Comparison of ENCODE assay signal across 9 cellular contexts in genomic region chr6:39933669-39934059, GRCh38. TPM values are rescaled to one million over a fixed set of nuclear protein-coding genes. Genes with fewer than 3 reads are reported as not detected.
DNase-seq lines count a peak whose midpoint lies in the region; ATAC-seq lines count a peak whose summit lies in the region.
"Had no signal": no experiment of that assay in that cellular context is flagged by ENCODE, and none has a peak within 500 bp of the region (broad histone marks: within the 10 kb centered on the region; RNA-seq: fewer than 3 reads in every experiment).

No MANE protein-coding gene starts in this region.

- peaks cover 3% of the 10 kb centered on the region for H3K27me3 Mint-ChIP-seq in activated naive CD4-positive, alpha-beta T cell treated with anti-CD3 and anti-CD28 coated beads, Interleukin-2, amount 50 U/mL, for 24 hours
- peaks cover 41% of the 10 kb centered on the region for H3K27me3 Mint-ChIP-seq in dendritic cell treated with granulocyte-macrophage colony-stimulating factor and Interleukin-4, amounts not matched to agents 40 ng/mL and 50 ng/mL, for 4 days

- no peaks in the 10 kb centered on the region for H3K9me3 ChIP-seq in mucosa of stomach (ENCODE audit: control insufficient read depth, low read length)
- no peaks in the 10 kb centered on the region for H3K9me3 ChIP-seq in aorta (ENCODE audit: control insufficient read depth, low read length)

- no peaks in the 10 kb centered on the region for H3K27me3 ChIP-seq in mucosa of stomach (ENCODE audit: control insufficient read depth, insufficient read depth, low read length)
- no peaks in the 10 kb centered on the region for H3K27me3 ChIP-seq in aorta (ENCODE audit: control insufficient read depth in 1 of 2, insufficient read depth in 2 of 2, low read length in 1 of 2)

- no peak for ATAC-seq in aorta (ENCODE audit: low FRiP score)
- ATAC-seq in HG03521 (IDR thresholded peaks at IDR 0.05; ENCODE audit: unreplicated experiment), result no peak
- no peak for ATAC-seq in HG03159 (IDR thresholded peaks at IDR 0.05; ENCODE audit: unreplicated experiment)

- no peak overlapping the region for H3K27ac Mint-ChIP-seq in activated naive CD4-positive, alpha-beta T cell treated with anti-CD3 and anti-CD28 coated beads, Interleukin-2, amount 50 U/mL, for 24 hours
- no peak overlapping the region for H3K27ac Mint-ChIP-seq in dendritic cell treated with granulocyte-macrophage colony-stimulating factor and Interleukin-4, amounts not matched to agents 40 ng/mL and 50 ng/mL, for 4 days

- no peaks in the 10 kb centered on the region for H3K36me3 Mint-ChIP-seq in activated naive CD4-positive, alpha-beta T cell treated with anti-CD3 and anti-CD28 coated beads, Interleukin-2, amount 50 U/mL, for 24 hours
- no peaks in the 10 kb centered on the region for H3K36me3 Mint-ChIP-seq in dendritic cell treated with granulocyte-macrophage colony-stimulating factor and Interleukin-4, amounts not matched to agents 40 ng/mL and 50 ng/mL, for 4 days (ENCODE audit: low read depth)

- WGBS in aorta, 2 donors, result 23 to 25% methylated on average over 5 of the region's 5 CpGs

- DNase-seq in activated naive CD4-positive, alpha-beta T cell treated with anti-CD3 and anti-CD28 coated beads, Interleukin-2, amount 50 U/mL, for 16 hours, result no peak
- no peak for DNase-seq in aorta
- DNase-seq in activated effector memory CD4-positive, alpha-beta T cell treated with anti-CD3 and anti-CD28 coated beads, Interleukin-2, amount 50 U/mL, for 16 hours, result no peak

- H3K27ac ChIP-seq in aorta (ENCODE audit: low read depth in 1 of 2, low read length in 2 of 2), result peak overlapping the region in 1 of 2 donors; percentile 61
- H3K27ac ChIP-seq: HL-60 had no signal

- H3K9me3 Mint-ChIP-seq in activated naive CD4-positive, alpha-beta T cell treated with anti-CD3 and anti-CD28 coated beads, Interleukin-2, amount 50 U/mL, for 24 hours, result no peaks in the 10 kb centered on the region
- H3K9me3 Mint-ChIP-seq in dendritic cell treated with granulocyte-macrophage colony-stimulating factor and Interleukin-4, amounts not matched to agents 40 ng/mL and 50 ng/mL, for 4 days, result no peaks in the 10 kb centered on the region

- H3K36me3 ChIP-seq in mucosa of stomach (ENCODE audit: control insufficient read depth, insufficient read depth, low read length), result no peaks in the 10 kb centered on the region
- no peaks in the 10 kb centered on the region for H3K36me3 ChIP-seq in aorta (ENCODE audit: control insufficient read depth in 1 of 2, insufficient read depth in 2 of 2, low read length in 1 of 2)

- peaks cover 36% of the 10 kb centered on the region for H3K4me1 Mint-ChIP-seq in activated naive CD4-positive, alpha-beta T cell treated with anti-CD3 and anti-CD28 coated beads, Interleukin-2, amount 50 U/mL, for 24 hours
- peaks cover 5% of the 10 kb centered on the region for H3K4me1 Mint-ChIP-seq in dendritic cell treated with granulocyte-macrophage colony-stimulating factor and Interleukin-4, amounts not matched to agents 40 ng/mL and 50 ng/mL, for 4 days (ENCODE audit: low read depth)

- peak overlapping the region; percentile 45 for H3K9ac ChIP-seq in mucosa of stomach (ENCODE audit: low read length)

- no peak overlapping the region for H3K4me3 ChIP-seq in mucosa of stomach (ENCODE audit: low read length)
- peak overlapping the region; percentile 69 to 70 for H3K4me3 ChIP-seq in aorta (ENCODE audit: low read length in 2 of 2)

- peaks cover 10% of the 10 kb centered on the region for H3K4me1 ChIP-seq in mucosa of stomach (ENCODE audit: control insufficient read depth, insufficient read depth, low read length)
- H3K4me1 ChIP-seq in aorta (ENCODE audit: control insufficient read depth in 1 of 2, insufficient read depth in 2 of 2, low read length in 2 of 2), result peaks cover 3 to 14% of the 10 kb centered on the region in 2 donors

- intact Hi-C loops in dendritic cell treated with granulocyte-macrophage colony-stimulating factor and Interleukin-4, amounts not matched to agents 40 ng/mL and 50 ng/mL, for 4 days (cut with micrococcal nuclease), result no loop called here
- intact Hi-C loops in aorta (cut with DNase I), result no loop called here

- peak overlapping the region; percentile 82 for H3K4me3 Mint-ChIP-seq in activated naive CD4-positive, alpha-beta T cell treated with anti-CD3 and anti-CD28 coated beads, Interleukin-2, amount 50 U/mL, for 24 hours
- H3K4me3 Mint-ChIP-seq in dendritic cell treated with granulocyte-macrophage colony-stimulating factor and Interleukin-4, amounts not matched to agents 40 ng/mL and 50 ng/mL, for 4 days, result peak overlapping the region; percentile 24

RNA-seq across cellular contexts. Expression of gene MOCS1, which starts 0.6 kb away (rescaled TPM):
- 10 to 100 TPM; 32.0 to 39.0 TPM for total RNA-seq in aorta
- 10 to 100 TPM; 14.0 to 23.0 TPM for polyA plus RNA-seq in aorta
